20 cellular contexts compared by ENCODE assay signal in genomic region chr11:108915666-108916065, GRCh38.
DNase-seq lines count a peak whose midpoint lies in the region; ATAC-seq and FAIRE-seq lines count a peak whose summit lies in the region.
"Had no signal": no experiment of that assay in that cellular context is flagged by ENCODE, and none has a peak within 500 bp of the region (broad histone marks: within the 10 kb centered on the region; RNA-seq: fewer than 3 reads in every experiment).

No MANE protein-coding gene starts in this region.

- DNase-seq in GM18507 (ENCODE audit: extremely low spot score, insufficient read length, low read depth) (no peak), fibroblast of gingiva (ENCODE audit: low read depth) (peak; percentile 59), iris pigment epithelial cell (ENCODE audit: low read depth) (peak; percentile 63), ecto neural progenitor cell (ENCODE audit: low spot score) (no peak), AG08396 (ENCODE audit: low spot score) (no peak)
- DNase-seq: ACHN; CD8-positive, alpha-beta memory T cell; DMS53; H7; MV-4-11; NCI-H1694; NCI-H2081 treated with DMSO at 0.1 percent for 48 hours; NCI-H2171 treated with DMSO at 0.1 percent for 48 hours; NCI-H446; NCI-H526 had no signal

- no peak for ATAC-seq in HG03045 (IDR thresholded peaks at IDR 0.05; ENCODE audit: unreplicated experiment)
- ATAC-seq: Right ventricle myocardium inferior had no signal

- peak; percentile 50 for FAIRE-seq in GM18507 (lab: Jason Lieb, UNC)
- peak; percentile 15 for FAIRE-seq in TTC549 (lab: Jason Lieb, UNC)
- FAIRE-seq: D721Med, HTR-8/SVneo had no signal

Comparison
In these comparisons a context has a peak if more than half of its experiments do, and no peak if none do; other contexts are left out.
1. DNase-seq: peak in fibroblast of gingiva (single experiment) and iris pigment epithelial cell (single experiment); none in GM18507 (single experiment), ecto neural progenitor cell (single experiment) and AG08396 (single experiment).